11 cellular contexts compared by ENCODE assay signal in genomic region chr2:189538402-189538801, GRCh38. TPM values are rescaled to one million over a fixed set of nuclear protein-coding genes. Genes with fewer than 3 reads are reported as not detected.
"Had no signal": no experiment of that assay in that cellular context is flagged by ENCODE, and none has a peak within 500 bp of the region (broad histone marks: within the 10 kb centered on the region; RNA-seq: fewer than 3 reads in every experiment).

No MANE protein-coding gene starts in this region.

- H3K4me3 Mint-ChIP-seq: GM23338, H9, HFFc6 had no signal

- H3K9me3 Mint-ChIP-seq: GM23338, H9, HFFc6 had no signal

- H3K9me3 ChIP-seq: HAP-1 had no signal

- H3K4me1 ChIP-seq: HAP-1 had no signal

- H3K27ac Mint-ChIP-seq: GM23338, H9, HFFc6 had no signal

- DNase-seq: GM23248, GOT3, H7, H9, HCEC 1CT, HFFc6 had no signal

- H3K9ac ChIP-seq: GM23248 had no signal

- H3K4me3 ChIP-seq: GM23248, GM23338, HAP-1 had no signal

- H2AFZ ChIP-seq: GM23248, GM23338 had no signal

- H3K4me2 ChIP-seq: GM23338 had no signal

- H3K4me1 Mint-ChIP-seq: GM23338, H9 had no signal

- H3K36me3 ChIP-seq: HAP-1 had no signal

- H3K27ac ChIP-seq: GM23248 had no signal

- ATAC-seq: GM23338, HCT116 had no signal

- FAIRE-seq: H1, H54 had no signal

RNA-seq across cellular contexts. Expression of gene SLC40A1, which starts 42.2 kb away (rescaled TPM):
- total RNA-seq: GM23248, GM23338, H1, H9, HFFc6 had no signal
